Comparison of ENCODE assay signal across 1 cellular context in genomic region chr3:63863150-63864007, GRCh38.
A peak's percentile ranks its signal among the peaks of the same experiment; 100 is the strongest.
TF ChIP-seq lines count a peak whose summit lies in the region.

Gene ATXN7, plus strand, starts transcription at chr3:63863867. Its CDS starts 48,732 bp downstream, at chr3:63912599.
Gene THOC7, minus strand, starts transcription at chr3:63863805. Its CDS starts 15 bp downstream, at chr3:63863790.

TF ChIP-seq in H1, 55 proteins besides CTCF, POLR2A, EP300 and RAD21 (continued from another document):
- no peak for TF ChIP-seq CEBPB (IDR thresholded peaks at IDR 0.05; ENCODE audit: low read depth, low read length)
- TF ChIP-seq TBP (IDR thresholded peaks at IDR 0.05; ENCODE audit: low read depth, low read length): peak; percentile 5; the same call in 1 of the 2 replicates
- TF ChIP-seq NANOG (IDR thresholded peaks at IDR 0.05; ENCODE audit: insufficient read depth, low read depth, low read length, poor library complexity, severe bottlenecking): no peak
- TF ChIP-seq POLR2AphosphoS5 (IDR thresholded peaks at IDR 0.05; ENCODE audit: low read depth, low read length): no peak
- TF ChIP-seq NRF1 (IDR thresholded peaks at IDR 0.05; ENCODE audit: low read depth, low read length): no peak
- 0 out of 2 replicates have a peak, but pooled peaks have one; percentile 16 for TF ChIP-seq E2F6 (IDR thresholded peaks at IDR 0.05)
- TF ChIP-seq EZH2 (IDR thresholded peaks at IDR 0.05; ENCODE audit: low read depth, low read length, severe bottlenecking): no peak
- no peak for TF ChIP-seq ATF3 (IDR thresholded peaks at IDR 0.05; ENCODE audit: insufficient read depth, low read depth, low read length)
- TF ChIP-seq TAF1 (IDR thresholded peaks at IDR 0.05; ENCODE audit: low read depth, low read length): peak; percentile 56; the same call in 1 of the 2 replicates
- no peak for TF ChIP-seq GABPA (IDR thresholded peaks at IDR 0.05; ENCODE audit: borderline replicate concordance, insufficient read depth, low read length)
- TF ChIP-seq SAP30 (IDR thresholded peaks at IDR 0.05; ENCODE audit: insufficient read depth, insufficient replicate concordance, low read length): no peak
- no peak for TF ChIP-seq CHD7 (IDR thresholded peaks at IDR 0.05; ENCODE audit: insufficient replicate concordance, low read length)
- TF ChIP-seq USF2 (IDR thresholded peaks at IDR 0.05; ENCODE audit: low read length): no peak
